Comparison of ENCODE assay signal across 1 cellular context in genomic region chr17:18960803-18961511, GRCh38.
TF ChIP-seq lines count a peak whose summit lies in the region.

No MANE protein-coding gene starts in this region.

TF ChIP-seq in H1, 55 proteins besides CTCF, POLR2A, EP300 and RAD21 (continued from another document):
- TF ChIP-seq JUND (IDR thresholded peaks at IDR 0.05; ENCODE audit: low read length) = 0 out of 2 replicates have a peak, but pooled peaks have one; percentile 25
- TF ChIP-seq BRCA1 (IDR thresholded peaks at IDR 0.05; ENCODE audit: low read depth, low read length) = no peak; the same call in 1 of the 2 replicates
- TF ChIP-seq TBP (IDR thresholded peaks at IDR 0.05; ENCODE audit: low read depth, low read length) = no peak
- peak; percentile 83; the same call in 1 of the 2 replicates for TF ChIP-seq RXRA (IDR thresholded peaks at IDR 0.05; ENCODE audit: insufficient read depth, low read depth, low read length)
- TF ChIP-seq SP4 (IDR thresholded peaks at IDR 0.05; ENCODE audit: low read length) = no peak
- TF ChIP-seq SIN3A (conservative IDR thresholded peaks at IDR 0.05 in 1 of 2, IDR thresholded peaks at IDR 0.05 in 1 of 2; ENCODE audit: low read depth in 1 of 2, low read length in 2 of 2) = no peak
- TF ChIP-seq MAX (IDR thresholded peaks at IDR 0.05) = peak; percentile 87
- TF ChIP-seq CEBPB (IDR thresholded peaks at IDR 0.05; ENCODE audit: low read depth, low read length) = no peak
- TF ChIP-seq RNF2 (IDR thresholded peaks at IDR 0.05; ENCODE audit: borderline replicate concordance, low read depth, low read length, missing control alignments, poor library complexity, severe bottlenecking) = no peak
- no peak for TF ChIP-seq HDAC6 (IDR thresholded peaks at IDR 0.05; ENCODE audit: low read depth, low read length)
- 0 out of 2 replicates have a peak, but pooled peaks have one; percentile 19 for TF ChIP-seq E2F6 (IDR thresholded peaks at IDR 0.05)
